In genomic region chr6:37539706-37540352, GRCh38 we compare ENCODE assay signal across 1 cellular context.
TF ChIP-seq lines count a peak whose summit lies in the region.

No MANE protein-coding gene starts in this region.

TF ChIP-seq in IMR-90, 13 proteins besides CTCF, POLR2A, EP300 and RAD21:
- TF ChIP-seq BHLHE40 (IDR thresholded peaks at IDR 0.05; ENCODE audit: low read depth, low read length) (no peak), RFX5 (IDR thresholded peaks at IDR 0.05; ENCODE audit: low read depth, low read length) (no peak), USF2 (IDR thresholded peaks at IDR 0.05; ENCODE audit: low read depth, low read length) (no peak), MAFK (IDR thresholded peaks at IDR 0.05; ENCODE audit: low read depth, low read length) (no peak), MAZ (IDR thresholded peaks at IDR 0.05; ENCODE audit: borderline replicate concordance, low read depth, low read length) (no peak), CEBPB (IDR thresholded peaks at IDR 0.05; ENCODE audit: low read depth, low read length) (no peak), CHD1 (IDR thresholded peaks at IDR 0.05; ENCODE audit: low read depth, low read length) (no peak), ELK1 (IDR thresholded peaks at IDR 0.05; ENCODE audit: borderline replicate concordance, low read depth, low read length) (no peak), SMC3 (IDR thresholded peaks at IDR 0.05; ENCODE audit: low read depth, low read length) (no peak), FOS (IDR thresholded peaks at IDR 0.05; ENCODE audit: low read depth, low read length) (no peak), MXI1 (IDR thresholded peaks at IDR 0.05; ENCODE audit: borderline replicate concordance, low read depth, low read length) (no peak), RCOR1 (IDR thresholded peaks at IDR 0.05; ENCODE audit: insufficient replicate concordance, low read length) (no peak), NFE2L2 (IDR thresholded peaks at IDR 0.05; ENCODE audit: low read depth, low read length) (no peak)
